13 cellular contexts compared by ENCODE assay signal in genomic region chr12:47281667-47282171, GRCh38.
DNase-seq lines count a peak whose midpoint lies in the region; ATAC-seq and TF ChIP-seq lines count a peak whose summit lies in the region.
"Had no signal": no experiment of that assay in that cellular context is flagged by ENCODE, and none has a peak within 500 bp of the region (broad histone marks: within the 10 kb centered on the region; RNA-seq: fewer than 3 reads in every experiment).

No MANE protein-coding gene starts in this region.

- peaks cover 6 to 22% (median 14%) of the 10 kb centered on the region in 9 donors for H3K4me1 ChIP-seq in heart right ventricle

- no peak overlapping the region for H3K4me3 ChIP-seq in heart right ventricle
- H3K4me3 ChIP-seq: suprapubic skin had no signal

- H3K4me3 Mint-ChIP-seq in activated CD4-positive, alpha-beta T cell treated with anti-CD3 and anti-CD28 coated beads, Interleukin-2, amount 10 ng/mL, durations not matched to agents 24 days and 14 days = peak overlapping the region; percentile 20
- H3K4me3 Mint-ChIP-seq in activated T-helper 1 cell treated with anti-CD3 and anti-CD28 coated beads, Interleukin-12 subunit alpha, Interleukin-12 subunit beta, Interleukin-2, Interleukin-4 antibody, amounts not matched to agents 30 ng/mL and 10 ng/mL and 1 ng/mL, durations not matched to agents 14 hours and 24 hours and 36 hours = no peak overlapping the region

- intact Hi-C loops in activated CD4-positive, alpha-beta T cell treated with anti-CD3 and anti-CD28 coated beads, Interleukin-2, amount 10 ng/mL, durations not matched to agents 24 days and 14 days (cut with micrococcal nuclease) = no loop called here
- intact Hi-C loops in activated T-helper 1 cell treated with anti-CD3 and anti-CD28 coated beads, Interleukin-12 subunit alpha, Interleukin-12 subunit beta, Interleukin-2, Interleukin-4 antibody, amounts not matched to agents 30 ng/mL and 10 ng/mL and 1 ng/mL, durations not matched to agents 14 hours and 24 hours and 36 hours (cut with micrococcal nuclease) = no loop called here
- intact Hi-C loops in heart right ventricle (cut with DNase I) = loop anchor here in 1 of 10 donors (10.0 kb wide), 1 partner anchor 57 kb away; no protein-coding TSS in a partner anchor

- DNase-seq in activated CD4-positive, alpha-beta T cell treated with anti-CD3 and anti-CD28 coated beads, Interleukin-2, amount 10 ng/mL, durations not matched to agents 24 days and 14 days = no peak
- DNase-seq in activated CD4-positive, alpha-beta T cell treated with anti-CD3 and anti-CD28 coated beads for 4 hours = no peak
- DNase-seq in activated T-helper 1 cell treated with anti-CD3 and anti-CD28 coated beads, Interleukin-12 subunit alpha, Interleukin-12 subunit beta, Interleukin-2, Interleukin-4 antibody, amounts not matched to agents 30 ng/mL and 10 ng/mL and 1 ng/mL, durations not matched to agents 14 hours and 24 hours and 36 hours (ENCODE audit: low spot score) = no peak
- DNase-seq in heart right ventricle (peak in 1 of 2 donors; percentile 6), AG08395 (ENCODE audit: low spot score) (no peak), hippocampal formation (lab: John Stamatoyannopoulos, UW) (no peak)
- DNase-seq in stimulated activated CD8-positive, alpha-beta memory T cell treated with anti-CD3 and anti-CD28 coated beads, Interleukin-4, amount 100 ng/mL, for 48 hours = peak; percentile 57
- DNase-seq: cortex of kidney, DND-41, NCI-H2081 treated with DMSO at 0.1 percent for 48 hours had no signal

- peak overlapping the region; percentile 82 for H3K27ac Mint-ChIP-seq in activated CD4-positive, alpha-beta T cell treated with anti-CD3 and anti-CD28 coated beads, Interleukin-2, amount 10 ng/mL, durations not matched to agents 24 days and 14 days
- H3K27ac Mint-ChIP-seq in activated T-helper 1 cell treated with anti-CD3 and anti-CD28 coated beads, Interleukin-12 subunit alpha, Interleukin-12 subunit beta, Interleukin-2, Interleukin-4 antibody, amounts not matched to agents 30 ng/mL and 10 ng/mL and 1 ng/mL, durations not matched to agents 14 hours and 24 hours and 36 hours = peak overlapping the region; percentile 78

- H3K4me1 Mint-ChIP-seq in activated CD4-positive, alpha-beta T cell treated with anti-CD3 and anti-CD28 coated beads, Interleukin-2, amount 10 ng/mL, durations not matched to agents 24 days and 14 days = peaks cover 34% of the 10 kb centered on the region
- peaks cover 40% of the 10 kb centered on the region for H3K4me1 Mint-ChIP-seq in activated T-helper 1 cell treated with anti-CD3 and anti-CD28 coated beads, Interleukin-12 subunit alpha, Interleukin-12 subunit beta, Interleukin-2, Interleukin-4 antibody, amounts not matched to agents 30 ng/mL and 10 ng/mL and 1 ng/mL, durations not matched to agents 14 hours and 24 hours and 36 hours (ENCODE audit: low read depth)

- 57 to 60% methylated on average over 4 of the region's 4 CpGs for WGBS in heart right ventricle, 2 donors

- peaks cover 0 to 3% (median 0%) of the 10 kb centered on the region in 7 donors for H3K27me3 ChIP-seq in heart right ventricle
- H3K27me3 ChIP-seq: suprapubic skin had no signal

- peaks cover 15% of the 10 kb centered on the region for H3K9me3 Mint-ChIP-seq in activated CD4-positive, alpha-beta T cell treated with anti-CD3 and anti-CD28 coated beads, Interleukin-2, amount 10 ng/mL, durations not matched to agents 24 days and 14 days
- H3K9me3 Mint-ChIP-seq in activated T-helper 1 cell treated with anti-CD3 and anti-CD28 coated beads, Interleukin-12 subunit alpha, Interleukin-12 subunit beta, Interleukin-2, Interleukin-4 antibody, amounts not matched to agents 30 ng/mL and 10 ng/mL and 1 ng/mL, durations not matched to agents 14 hours and 24 hours and 36 hours = peaks cover 9% of the 10 kb centered on the region

- ATAC-seq in heart right ventricle = peak in 7 of 8 donors; percentile 39 to 60 (median 50)
- no peak for ATAC-seq in HG02763 (IDR thresholded peaks at IDR 0.05; ENCODE audit: unreplicated experiment)
- ATAC-seq: left lobe of liver had no signal

- H3K27me3 Mint-ChIP-seq in activated CD4-positive, alpha-beta T cell treated with anti-CD3 and anti-CD28 coated beads, Interleukin-2, amount 10 ng/mL, durations not matched to agents 24 days and 14 days = no peaks in the 10 kb centered on the region
- no peaks in the 10 kb centered on the region for H3K27me3 Mint-ChIP-seq in activated T-helper 1 cell treated with anti-CD3 and anti-CD28 coated beads, Interleukin-12 subunit alpha, Interleukin-12 subunit beta, Interleukin-2, Interleukin-4 antibody, amounts not matched to agents 30 ng/mL and 10 ng/mL and 1 ng/mL, durations not matched to agents 14 hours and 24 hours and 36 hours (ENCODE audit: insufficient read depth)

- peak overlapping the region in 2 of 10 donors; percentile 20 to 21 for H3K27ac ChIP-seq in heart right ventricle
- H3K27ac ChIP-seq: suprapubic skin had no signal

- H3K36me3 ChIP-seq in heart right ventricle = no peaks in the 10 kb centered on the region
- H3K36me3 ChIP-seq: suprapubic skin had no signal

- H3K36me3 Mint-ChIP-seq in activated CD4-positive, alpha-beta T cell treated with anti-CD3 and anti-CD28 coated beads, Interleukin-2, amount 10 ng/mL, durations not matched to agents 24 days and 14 days (ENCODE audit: low read depth) = peaks cover 4% of the 10 kb centered on the region
- peaks cover 3% of the 10 kb centered on the region for H3K36me3 Mint-ChIP-seq in activated T-helper 1 cell treated with anti-CD3 and anti-CD28 coated beads, Interleukin-12 subunit alpha, Interleukin-12 subunit beta, Interleukin-2, Interleukin-4 antibody, amounts not matched to agents 30 ng/mL and 10 ng/mL and 1 ng/mL, durations not matched to agents 14 hours and 24 hours and 36 hours (ENCODE audit: low read depth)

- TF ChIP-seq CTCF in heart right ventricle (IDR thresholded peaks at IDR 0.05) = no peak

- no peaks in the 10 kb centered on the region for H3K9me3 ChIP-seq in heart right ventricle
- H3K9me3 ChIP-seq: suprapubic skin had no signal
